In genomic region chr4:182776376-182777058, GRCh38 we compare ENCODE assay signal across 15 cellular contexts.
"Had no signal": no experiment of that assay in that cellular context is flagged by ENCODE, and none has a peak within 500 bp of the region (broad histone marks: within the 10 kb centered on the region; RNA-seq: fewer than 3 reads in every experiment).

No MANE protein-coding gene starts in this region.

- H3K27ac ChIP-seq: psoas muscle, right lobe of liver, tibial artery, vagina had no signal

- H3K9me3 ChIP-seq: psoas muscle, right lobe of liver, tibial artery, vagina had no signal

- H3K4me3 ChIP-seq: lung, psoas muscle, right lobe of liver, tibial artery, vagina had no signal

- H3K36me3 ChIP-seq: right lobe of liver, tibial artery, vagina had no signal

- H3K27me3 ChIP-seq: right lobe of liver, tibial artery, vagina had no signal

- H3K4me1 ChIP-seq: psoas muscle, right lobe of liver, tibial artery, vagina had no signal

- DNase-seq: activated CD4-positive, alpha-beta T cell treated with anti-CD3 and anti-CD28 coated beads, Interleukin-2, amount 50 U/mL, for 1 hour; activated effector memory CD4-positive, alpha-beta T cell treated with Interleukin-2 at 50 U/mL for 16 hours; amygdala; effector CD8-positive, alpha-beta T cell; erythroblast; glutamatergic neuron; left cardiac atrium; naive thymus-derived CD8-positive, alpha-beta T cell; nucleus accumbens; psoas muscle; right lobe of liver; stimulated activated CD4-positive, alpha-beta T cell treated with anti-CD3 and anti-CD28 coated beads, Interleukin-1b, Interleukin-23, amount 100 ng/mL, for 48 hours; tibial artery had no signal
